ENCODE assay signal across 10 cellular contexts in genomic region chr18:66749030-66749429, GRCh38.
DNase-seq lines count a peak whose midpoint lies in the region; ATAC-seq and TF ChIP-seq lines count a peak whose summit lies in the region.
"Had no signal": no experiment of that assay in that cellular context is flagged by ENCODE, and none has a peak within 500 bp of the region (broad histone marks: within the 10 kb centered on the region; RNA-seq: fewer than 3 reads in every experiment).

No MANE protein-coding gene starts in this region.

- intact Hi-C loops in left colon (cut with DNase I, micrococcal nuclease) = no loop called here

- no peaks in the 10 kb centered on the region for H3K27me3 Mint-ChIP-seq in activated naive CD8-positive, alpha-beta T cell treated with anti-CD3 and anti-CD28 coated beads, Interleukin-2, amount 50 U/mL, for 24 hours
- H3K27me3 Mint-ChIP-seq: T-cell had no signal

- H3K27ac ChIP-seq in 22Rv1 (no peak overlapping the region), brain microvascular endothelial cell (no peak overlapping the region)

- H3K4me1 Mint-ChIP-seq in activated naive CD8-positive, alpha-beta T cell treated with anti-CD3 and anti-CD28 coated beads, Interleukin-2, amount 50 U/mL, for 24 hours = no peaks in the 10 kb centered on the region
- H3K4me1 Mint-ChIP-seq: T-cell had no signal

- no peak overlapping the region for H3K4me3 ChIP-seq in brain microvascular endothelial cell (ENCODE audit: low read depth, low read length)

- no peak overlapping the region for H3K27ac Mint-ChIP-seq in activated naive CD8-positive, alpha-beta T cell treated with anti-CD3 and anti-CD28 coated beads, Interleukin-2, amount 50 U/mL, for 24 hours
- H3K27ac Mint-ChIP-seq: T-cell had no signal

- H3K36me3 ChIP-seq in brain microvascular endothelial cell (replicated peaks) = no peaks in the 10 kb centered on the region

- H3K27me3 ChIP-seq in brain microvascular endothelial cell (replicated peaks) = no peaks in the 10 kb centered on the region

- in situ Hi-C loops in brain microvascular endothelial cell (cut with HindIII; ENCODE audit: low pct_ligation_motif_present, low sequenced_read_pairs) = no loop called here

- no peaks in the 10 kb centered on the region for H3K9me3 Mint-ChIP-seq in activated naive CD8-positive, alpha-beta T cell treated with anti-CD3 and anti-CD28 coated beads, Interleukin-2, amount 50 U/mL, for 24 hours

- DNase-seq in brain microvascular endothelial cell (peak; percentile 4), left colon (no peak)
- no peak for DNase-seq in activated naive CD8-positive, alpha-beta T cell treated with anti-CD3 and anti-CD28 coated beads, Interleukin-2, amount 50 U/mL, for 24 hours
- no peak for DNase-seq in NK-92 treated with Interleukin-12 subunit alpha and Interleukin-12 subunit beta, amount 100 ng/mL, for 24 hours (lab: John Stamatoyannopoulos, UW)
- DNase-seq: stimulated activated naive CD4-positive, alpha-beta T cell treated with Interleukin-2 at 50 U/mL for 16 hours; T-cell had no signal

- no peaks in the 10 kb centered on the region for H3K36me3 Mint-ChIP-seq in activated naive CD8-positive, alpha-beta T cell treated with anti-CD3 and anti-CD28 coated beads, Interleukin-2, amount 50 U/mL, for 24 hours (ENCODE audit: low read depth)
- H3K36me3 Mint-ChIP-seq: T-cell had no signal

- ATAC-seq in left colon (peak; percentile 66), GM18907 (IDR thresholded peaks at IDR 0.05; ENCODE audit: unreplicated experiment) (no peak), HG03378 (IDR thresholded peaks at IDR 0.05; ENCODE audit: unreplicated experiment) (no peak)
- ATAC-seq in activated naive CD8-positive, alpha-beta T cell treated with anti-CD3 and anti-CD28 coated beads, Interleukin-2, amount 50 U/mL, for 24 hours = no peak
- ATAC-seq: T-cell had no signal

- TF ChIP-seq CTCF in 22Rv1 (IDR thresholded peaks at IDR 0.05) = peak; percentile 26
- peak; percentile 45 for TF ChIP-seq CTCF in LNCAP (IDR thresholded peaks at IDR 0.05)
- peak; percentile 30 for TF ChIP-seq CTCF in brain microvascular endothelial cell (IDR thresholded peaks at IDR 0.05; ENCODE audit: low read depth, low read length, missing control alignments)

- H3K4me3 Mint-ChIP-seq in activated naive CD8-positive, alpha-beta T cell treated with anti-CD3 and anti-CD28 coated beads, Interleukin-2, amount 50 U/mL, for 24 hours = no peak overlapping the region
- H3K4me3 Mint-ChIP-seq: T-cell had no signal
